ENCODE assay signal across 8 cellular contexts in the genomic region with DNA sequence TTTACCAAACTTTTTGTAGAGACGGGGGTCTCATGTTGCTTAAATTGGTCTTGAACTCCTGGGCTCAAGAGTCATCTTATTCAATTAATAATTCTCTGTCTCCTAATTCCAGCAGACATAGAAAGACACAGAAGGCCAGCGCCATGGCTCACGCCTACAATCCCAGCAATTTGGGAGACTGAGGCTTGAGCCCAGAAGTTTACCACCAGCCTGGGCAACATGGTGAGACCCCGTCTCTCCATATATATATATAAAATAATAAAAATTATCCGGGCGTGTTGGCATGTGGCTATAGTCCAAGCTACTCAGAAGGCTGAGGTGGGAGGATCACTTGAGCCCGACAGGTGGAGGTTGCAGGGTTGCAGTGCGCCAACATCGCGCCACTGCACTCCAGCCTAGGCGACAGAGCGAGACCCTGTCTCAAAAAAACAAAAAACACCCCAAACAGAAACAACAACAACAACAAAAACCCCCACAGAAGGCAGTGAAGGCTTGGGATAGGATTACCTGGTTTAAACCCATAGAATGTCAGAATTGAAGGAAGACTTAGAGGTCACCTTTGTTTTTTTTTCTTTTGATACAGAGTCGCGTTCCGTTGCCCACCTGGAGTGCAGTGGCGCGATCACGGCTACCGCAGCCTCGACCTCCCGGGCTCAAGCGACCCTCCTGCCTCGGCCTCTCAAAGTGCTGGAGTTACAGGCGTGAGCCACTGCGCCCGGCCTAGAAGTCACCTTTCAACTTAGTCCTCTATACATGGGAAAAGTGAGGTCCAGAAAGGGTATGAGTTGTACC.
A peak's percentile ranks its signal among the peaks of the same experiment; 100 is the strongest.
DNase-seq lines count a peak whose midpoint lies in the region; ATAC-seq and TF ChIP-seq lines count a peak whose summit lies in the region.

No MANE protein-coding gene starts in this region.

- TF ChIP-seq CTCF in fibroblast of pulmonary artery (IDR thresholded peaks at IDR 0.05; ENCODE audit: low read length, missing control alignments) (no peak), retinal pigment epithelial cell (conservative IDR thresholded peaks at IDR 0.05; ENCODE audit: low read depth, low read length) (no peak)

- no peak for ATAC-seq in HG03108 (IDR thresholded peaks at IDR 0.05; ENCODE audit: unreplicated experiment)

- peak overlapping the region; percentile 73 for H3K4me3 ChIP-seq in fibroblast of pulmonary artery (replicated peaks; ENCODE audit: low read depth, low read length)
- H3K4me3 ChIP-seq in retinal pigment epithelial cell (ENCODE audit: low read length) = peak overlapping the region; percentile 85

- DNase-seq in NCI-H1417 (lab: John Stamatoyannopoulos, UW) = peak in 2 of 3 experiments; percentile 29 to 39
- DNase-seq in NCI-H1417 treated with DMSO at 0.1 percent for 48 hours (lab: John Stamatoyannopoulos, UW) = no peak
- DNase-seq in RPMI8226 = peak; percentile 12
- DNase-seq in fibroblast of pulmonary artery (ENCODE audit: low read depth) = no peak
- no peak for DNase-seq in retinal pigment epithelial cell (ENCODE audit: low read depth)
- no peak for DNase-seq in NCI-H146 treated with DMSO at 0.1 percent for 48 hours (lab: John Stamatoyannopoulos, UW; ENCODE audit: unreplicated experiment)
- DNase-seq in stimulated activated CD4-positive, alpha-beta T cell treated with anti-CD3 and anti-CD28 coated beads, Interleukin-4, amount 100 ng/mL, for 4 hours = no peak

Comparison
In these comparisons a context has a peak if more than half of its experiments do, and no peak if none do; other contexts are left out.
1. DNase-seq: peak in NCI-H1417 (2 of 3) and RPMI8226 (single experiment); none in NCI-H1417 treated with DMSO at 0.1 percent for 48 hours (single experiment), fibroblast of pulmonary artery (single experiment), retinal pigment epithelial cell (single experiment), NCI-H146 treated with DMSO at 0.1 percent for 48 hours (single experiment) and stimulated activated CD4-positive, alpha-beta T cell treated with anti-CD3 and anti-CD28 coated beads, Interleukin-4, amount 100 ng/mL, for 4 hours (0 of 2).